ENCODE assay signal across 3 cellular contexts in the genomic region with DNA sequence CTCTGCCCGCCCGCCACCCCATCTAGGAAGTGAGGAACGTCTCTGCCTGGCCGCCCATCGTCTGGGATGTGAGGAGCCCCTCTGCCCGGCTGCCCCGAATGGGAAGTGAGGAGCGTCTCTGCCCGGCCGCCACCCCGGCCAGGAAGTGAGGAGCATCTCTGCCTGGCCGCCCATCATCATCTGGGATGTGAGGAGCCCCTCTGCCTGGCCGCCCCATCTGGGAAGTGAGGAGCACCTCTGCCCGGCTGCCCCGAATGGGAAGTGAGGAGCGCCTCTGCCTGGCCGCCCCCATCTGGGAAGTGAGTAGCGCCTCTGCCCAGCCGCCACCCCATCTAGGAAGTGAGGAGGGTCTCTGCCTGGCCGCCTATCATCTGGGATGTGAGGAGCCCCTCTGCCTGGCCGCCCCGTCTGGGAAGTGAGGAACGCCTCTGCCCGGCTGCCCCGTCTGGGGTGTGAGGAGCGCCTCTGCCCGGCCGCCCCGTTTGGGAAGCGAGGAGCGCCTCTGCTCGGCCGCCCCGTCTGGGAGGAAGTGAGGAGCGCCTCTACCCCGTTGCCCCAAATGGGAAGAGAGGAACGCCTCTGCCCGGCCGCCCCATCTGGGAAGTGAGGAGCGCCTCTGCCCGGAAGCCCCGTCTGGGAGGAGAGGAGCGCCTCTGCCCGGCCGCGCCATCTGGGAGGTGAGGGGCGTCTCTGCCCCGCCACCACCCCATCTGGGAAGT.
A peak's percentile ranks its signal among the peaks of the same experiment; 100 is the strongest.
DNase-seq lines count a peak whose midpoint lies in the region; ATAC-seq, FAIRE-seq and TF ChIP-seq lines count a peak whose summit lies in the region.
"Not testable (repeated sequence)": the region's sequence is repeated elsewhere in the genome, so short reads cannot be mapped to it uniquely, and the experiment has no call there.

No MANE protein-coding gene starts in this region.

- not testable (repeated sequence) for H3K27ac Mint-ChIP-seq in chondrocyte (ENCODE audit: unreplicated experiment)

- intact Hi-C loops in right cardiac atrium (cut with DNase I); kidney (cut with DNase I): not testable (repeated sequence)

- not testable (repeated sequence) for H3K27ac ChIP-seq in right cardiac atrium (ENCODE audit: low read length); kidney (ENCODE audit: low read depth in 2 of 2, low read length in 2 of 2)

- not testable (repeated sequence) for H3K4me1 Mint-ChIP-seq in chondrocyte (ENCODE audit: low read depth)

- not testable (repeated sequence) for FAIRE-seq in kidney (lab: Jason Lieb, UNC)

- H3K36me3 ChIP-seq in kidney (ENCODE audit: control insufficient read depth in 1 of 2, insufficient read depth in 2 of 2, low read length in 2 of 2) = not testable (repeated sequence)

- not testable (repeated sequence) for H3K27me3 ChIP-seq in right cardiac atrium (ENCODE audit: control insufficient read depth, insufficient read depth)

- 94% methylated on average over 48 of the region's 48 CpGs for WGBS in right cardiac atrium

- H3K27me3 Mint-ChIP-seq in chondrocyte (ENCODE audit: low read depth) = not testable (repeated sequence)

- not testable (repeated sequence) for H3K4me3 Mint-ChIP-seq in chondrocyte (ENCODE audit: unreplicated experiment)

- DNase-seq in chondrocyte (ENCODE audit: low spot score) (peak; percentile 86), right cardiac atrium (peak in 2 of 3 donors; percentile 40 to 58), kidney (peak; percentile 70)

- not testable (repeated sequence) for H3K4me1 ChIP-seq in right cardiac atrium (ENCODE audit: control insufficient read depth, insufficient read depth, low read length); kidney (ENCODE audit: control insufficient read depth in 1 of 2, insufficient read depth in 1 of 2, low read depth in 1 of 2, low read length in 2 of 2)

- not testable (repeated sequence) for H3K9me3 Mint-ChIP-seq in chondrocyte (ENCODE audit: low read depth)

- ATAC-seq in right cardiac atrium = not testable (repeated sequence)

- not testable (repeated sequence) for H3K36me3 Mint-ChIP-seq in chondrocyte (ENCODE audit: low read depth)

- not testable (repeated sequence) for H3K9me3 ChIP-seq in right cardiac atrium (ENCODE audit: control insufficient read depth, low read length); kidney (ENCODE audit: control insufficient read depth in 1 of 2, low read length in 2 of 2)

- not testable (repeated sequence) for H3K4me3 ChIP-seq in right cardiac atrium (ENCODE audit: low read length); kidney (ENCODE audit: low read length in 2 of 2)

- H3K9ac ChIP-seq in kidney (ENCODE audit: low read length in 2 of 2) = not testable (repeated sequence)

- not testable (repeated sequence) for TF ChIP-seq CTCF in chondrocyte (IDR thresholded peaks at IDR 0.05); kidney (IDR thresholded peaks at IDR 0.05; ENCODE audit: borderline replicate concordance, extremely low read depth, insufficient read depth)
